Comparison of ENCODE assay signal across 8 cellular contexts in the genomic region with DNA sequence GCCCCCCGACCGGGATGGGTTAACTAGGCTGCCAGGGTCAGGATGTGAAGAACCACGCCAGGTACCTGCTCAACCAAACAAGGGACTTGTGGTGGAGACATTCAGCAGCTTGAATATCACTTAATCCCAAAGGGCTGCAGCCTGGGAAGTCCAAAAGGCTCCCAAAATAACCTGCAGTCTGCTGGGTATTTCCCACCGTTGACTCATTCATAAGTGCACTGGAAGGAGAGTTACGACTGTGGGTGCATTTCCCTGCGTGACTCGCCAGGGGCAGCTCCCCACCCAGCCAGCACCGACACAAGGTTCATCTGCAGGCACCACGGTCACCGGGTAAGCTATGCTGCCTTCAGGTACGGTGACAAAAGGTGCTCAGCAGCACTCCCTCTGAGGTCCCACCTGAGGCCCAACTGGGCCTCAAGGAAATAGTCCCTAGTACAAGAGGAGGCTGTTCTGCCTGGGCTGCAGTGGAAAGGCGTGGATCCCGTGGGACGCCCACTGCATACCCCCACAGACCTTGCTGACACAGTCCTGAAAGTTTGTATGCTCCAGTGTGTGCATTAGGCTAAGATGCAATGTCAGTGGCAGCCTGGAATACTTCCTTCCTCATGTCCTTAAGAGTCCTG.
DNase-seq lines count a peak whose midpoint lies in the region; ATAC-seq and TF ChIP-seq lines count a peak whose summit lies in the region.

No MANE protein-coding gene starts in this region.

- TF ChIP-seq EP300 in gastroesophageal sphincter (IDR thresholded peaks at IDR 0.05) = no peak

- TF ChIP-seq CTCF in DND-41 (IDR thresholded peaks at IDR 0.05; ENCODE audit: borderline replicate concordance, extremely low read depth, low read length, poor library complexity, severe bottlenecking) (no peak), mesothelial cell of epicardium (IDR thresholded peaks at IDR 0.05; ENCODE audit: unreplicated experiment) (no peak), gastroesophageal sphincter (IDR thresholded peaks at IDR 0.05) (no peak)

- H3K36me3 ChIP-seq in DND-41 (ENCODE audit: insufficient read depth, low read length) = peaks cover 88% of the 10 kb centered on the region
- H3K36me3 ChIP-seq in gastroesophageal sphincter = peaks cover 0 to 61% of the 10 kb centered on the region in 2 donors

- H3K9me3 ChIP-seq in DND-41 (ENCODE audit: insufficient read depth, low read length, severe bottlenecking) (no peaks in the 10 kb centered on the region), gastroesophageal sphincter (no peaks in the 10 kb centered on the region)

- H3K9me3 Mint-ChIP-seq in effector memory CD8-positive, alpha-beta T cell = no peaks in the 10 kb centered on the region
- no peaks in the 10 kb centered on the region for H3K9me3 Mint-ChIP-seq in mesothelial cell of epicardium

- no peaks in the 10 kb centered on the region for H3K27me3 Mint-ChIP-seq in effector memory CD8-positive, alpha-beta T cell
- no peaks in the 10 kb centered on the region for H3K27me3 Mint-ChIP-seq in mesothelial cell of epicardium (ENCODE audit: low read depth)

- no peaks in the 10 kb centered on the region for H3K4me1 ChIP-seq in DND-41 (ENCODE audit: insufficient read depth, low read length)
- peaks cover 0 to 23% (median 0%) of the 10 kb centered on the region in 3 donors for H3K4me1 ChIP-seq in gastroesophageal sphincter

- no peak overlapping the region for H3K4me2 ChIP-seq in DND-41 (ENCODE audit: insufficient read depth, low read length)

- no peak overlapping the region for H2AFZ ChIP-seq in DND-41 (ENCODE audit: low read depth, low read length)

- no peak overlapping the region for H3K9ac ChIP-seq in DND-41 (ENCODE audit: low read depth, low read length)

- no peak for TF ChIP-seq POLR2A in gastroesophageal sphincter (IDR thresholded peaks at IDR 0.05)

- H3K27me3 ChIP-seq in DND-41 (ENCODE audit: insufficient read depth, low read length, poor library complexity) (no peaks in the 10 kb centered on the region), gastroesophageal sphincter (no peaks in the 10 kb centered on the region)

- ATAC-seq in DND-41 (ENCODE audit: insufficient read depth, low read depth) (no peak), GM19468 (IDR thresholded peaks at IDR 0.05; ENCODE audit: extremely low read depth, unreplicated experiment) (peak; percentile 43), HG03575 (IDR thresholded peaks at IDR 0.05; ENCODE audit: extremely low read depth, insufficient number of reproducible peaks, low FRiP score, unreplicated experiment) (peak; percentile 57), gastroesophageal sphincter (no peak), left colon (no peak)
- ATAC-seq in effector memory CD8-positive, alpha-beta T cell (replicated peaks) = peak; percentile 62

- 20 to 40% methylated on average over 1 to 2 of the region's 14 CpGs for WGBS in gastroesophageal sphincter (ENCODE audit: low coverage in 1 of 2), 2 donors

- H3K27ac Mint-ChIP-seq in effector memory CD8-positive, alpha-beta T cell = peak overlapping the region in 1 of 2 donors; percentile 91
- H3K27ac Mint-ChIP-seq in mesothelial cell of epicardium = no peak overlapping the region

- H3K79me2 ChIP-seq in DND-41 (ENCODE audit: insufficient read depth, low read length) = no peaks in the 10 kb centered on the region

- H4K20me1 ChIP-seq in DND-41 (ENCODE audit: insufficient read depth, low read length) = peaks cover 4% of the 10 kb centered on the region; the same call in 1 of the 2 replicates

- no peak overlapping the region for H3K4me3 Mint-ChIP-seq in effector memory CD8-positive, alpha-beta T cell
- no peak overlapping the region for H3K4me3 Mint-ChIP-seq in mesothelial cell of epicardium

- peaks cover 13% of the 10 kb centered on the region for H3K36me3 Mint-ChIP-seq in effector memory CD8-positive, alpha-beta T cell (ENCODE audit: insufficient read depth)
- H3K36me3 Mint-ChIP-seq in mesothelial cell of epicardium = peaks cover 13% of the 10 kb centered on the region

- DNase-seq in DND-41 (no peak), mesothelial cell of epicardium (ENCODE audit: low spot score in 2 of 2, unreplicated experiment in 2 of 2) (no peak), NCI-H510A (lab: John Stamatoyannopoulos, UW) (no peak), left colon (no peak)
- DNase-seq in effector memory CD8-positive, alpha-beta T cell = no peak

- no peak overlapping the region for H3K4me3 ChIP-seq in DND-41 (ENCODE audit: low read depth in 1 of 2, low read length in 2 of 2)
- no peak overlapping the region for H3K4me3 ChIP-seq in gastroesophageal sphincter

- H3K4me1 Mint-ChIP-seq in effector memory CD8-positive, alpha-beta T cell (ENCODE audit: low read depth in 2 of 2) = peaks cover 0 to 2% of the 10 kb centered on the region in 2 donors
- H3K4me1 Mint-ChIP-seq in mesothelial cell of epicardium = no peaks in the 10 kb centered on the region

- intact Hi-C loops in left colon (cut with DNase I, micrococcal nuclease) = loop anchor here in 1 of 2 donors (10.0 kb wide), 2 partner anchors 437 to 477 kb away; no protein-coding TSS in a partner anchor

- H3K27ac ChIP-seq in DND-41 (ENCODE audit: low read length) (peak overlapping the region; percentile 6; the same call in 1 of the 2 replicates), gastroesophageal sphincter (no peak overlapping the region)

Comparison
In these comparisons a context has a peak if more than half of its experiments do, and no peak if none do; other contexts are left out.
1. ATAC-seq: peak in GM19468 (single experiment), HG03575 (single experiment) and effector memory CD8-positive, alpha-beta T cell (single experiment); none in DND-41 (single experiment), gastroesophageal sphincter (single experiment) and left colon (single experiment).